ENCODE assay signal across 24 cellular contexts in genomic region chr4:508675-509373, GRCh38. TPM values are rescaled to one million over a fixed set of nuclear protein-coding genes. Genes with fewer than 3 reads are reported as not detected.
A peak's percentile ranks its signal among the peaks of the same experiment; 100 is the strongest.
DNase-seq lines count a peak whose midpoint lies in the region; ATAC-seq and TF ChIP-seq lines count a peak whose summit lies in the region.
"Had no signal": no experiment of that assay in that cellular context is flagged by ENCODE, and none has a peak within 500 bp of the region (broad histone marks: within the 10 kb centered on the region; RNA-seq: fewer than 3 reads in every experiment).

No MANE protein-coding gene starts in this region.

- H3K36me3 Mint-ChIP-seq in activated CD4-positive, alpha-beta T cell treated with anti-CD3 and anti-CD28 coated beads for 36 hours (ENCODE audit: low read depth): peaks cover 70% of the 10 kb centered on the region
- H3K36me3 Mint-ChIP-seq in T-helper 2 cell treated with Interferon-gamma antibody and Interleukin-4, amounts not matched to agents 5 μg/mL and 100 μg/mL, for 36 hours (ENCODE audit: low read depth): peaks cover 77% of the 10 kb centered on the region
- H3K36me3 Mint-ChIP-seq in effector memory CD8-positive, alpha-beta T cell (ENCODE audit: insufficient read depth): peaks cover 57% of the 10 kb centered on the region

- CTCF ChIA-PET in activated CD4-positive, alpha-beta T cell treated with anti-CD3 and anti-CD28 coated beads for 36 hours (lab: Charles Lee): no interaction called here
- CTCF ChIA-PET in BJ (lab: Yijun Ruan, JAX): no interaction called here

- ATAC-seq in activated CD4-positive, alpha-beta T cell treated with anti-CD3 and anti-CD28 coated beads for 36 hours: peak; percentile 39
- peak; percentile 36 for ATAC-seq in effector memory CD8-positive, alpha-beta T cell (replicated peaks)
- ATAC-seq in GM21515 (IDR thresholded peaks at IDR 0.05; ENCODE audit: unreplicated experiment): no peak

- peak overlapping the region; percentile 60 for H3K27ac Mint-ChIP-seq in activated CD4-positive, alpha-beta T cell treated with anti-CD3 and anti-CD28 coated beads for 36 hours
- peak overlapping the region; percentile 63 for H3K27ac Mint-ChIP-seq in T-helper 2 cell treated with Interferon-gamma antibody and Interleukin-4, amounts not matched to agents 5 μg/mL and 100 μg/mL, for 36 hours
- peak overlapping the region in 1 of 2 donors; percentile 21 for H3K27ac Mint-ChIP-seq in effector memory CD8-positive, alpha-beta T cell
- H3K27ac Mint-ChIP-seq: dendritic cell treated with granulocyte-macrophage colony-stimulating factor and Interleukin-4, amounts not matched to agents 40 ng/mL and 50 ng/mL, for 4 days had no signal

- H3K4me3 ChIP-seq in BJ (ENCODE audit: low read depth, low read length): no peak overlapping the region
- H3K4me3 ChIP-seq: ascending aorta, prostate gland, transverse colon had no signal

- intact Hi-C loops in activated CD4-positive, alpha-beta T cell treated with anti-CD3 and anti-CD28 coated beads for 36 hours (cut with DNase I, micrococcal nuclease): loop anchor here in 1 of 2 experiments (10.0 kb wide), 1 partner anchor 166 kb away; the partner anchor contains the start of genes ATP5ME and MYL5

- no peaks in the 10 kb centered on the region for H3K9me3 Mint-ChIP-seq in activated CD4-positive, alpha-beta T cell treated with anti-CD3 and anti-CD28 coated beads for 36 hours (ENCODE audit: low read depth)
- peaks cover 20% of the 10 kb centered on the region for H3K9me3 Mint-ChIP-seq in T-helper 2 cell treated with Interferon-gamma antibody and Interleukin-4, amounts not matched to agents 5 μg/mL and 100 μg/mL, for 36 hours
- no peaks in the 10 kb centered on the region for H3K9me3 Mint-ChIP-seq in effector memory CD8-positive, alpha-beta T cell

- POLR2A ChIA-PET in activated CD4-positive, alpha-beta T cell treated with anti-CD3 and anti-CD28 coated beads for 36 hours (lab: Charles Lee): no interaction called here
- POLR2A ChIA-PET in BJ (lab: Charles Lee): no interaction called here

- H3K4me3 Mint-ChIP-seq in activated CD4-positive, alpha-beta T cell treated with anti-CD3 and anti-CD28 coated beads for 36 hours: no peak overlapping the region
- H3K4me3 Mint-ChIP-seq in T-helper 2 cell treated with Interferon-gamma antibody and Interleukin-4, amounts not matched to agents 5 μg/mL and 100 μg/mL, for 36 hours: peak overlapping the region; percentile 51
- H3K4me3 Mint-ChIP-seq in effector memory CD8-positive, alpha-beta T cell: no peak overlapping the region
- H3K4me3 Mint-ChIP-seq: dendritic cell treated with granulocyte-macrophage colony-stimulating factor and Interleukin-4, amounts not matched to agents 40 ng/mL and 50 ng/mL, for 4 days had no signal

- H3K36me3 ChIP-seq in BJ (ENCODE audit: control insufficient read depth, insufficient read depth, low read length): peaks cover 20% of the 10 kb centered on the region

- no peaks in the 10 kb centered on the region for H3K27me3 ChIP-seq in BJ (ENCODE audit: control insufficient read depth, insufficient read depth, low read length)
- H3K27me3 ChIP-seq: ascending aorta, transverse colon had no signal

- TF ChIP-seq CTCF in BJ (IDR thresholded peaks at IDR 0.05; ENCODE audit: insufficient read depth, low read depth, low read length): no peak

- H3K27me3 Mint-ChIP-seq in activated CD4-positive, alpha-beta T cell treated with anti-CD3 and anti-CD28 coated beads for 36 hours: no peaks in the 10 kb centered on the region
- H3K27me3 Mint-ChIP-seq in T-helper 2 cell treated with Interferon-gamma antibody and Interleukin-4, amounts not matched to agents 5 μg/mL and 100 μg/mL, for 36 hours (ENCODE audit: low read depth): no peaks in the 10 kb centered on the region
- H3K27me3 Mint-ChIP-seq in effector memory CD8-positive, alpha-beta T cell: no peaks in the 10 kb centered on the region
- H3K27me3 Mint-ChIP-seq: dendritic cell treated with granulocyte-macrophage colony-stimulating factor and Interleukin-4, amounts not matched to agents 40 ng/mL and 50 ng/mL, for 4 days had no signal

- DNase-seq in activated CD4-positive, alpha-beta T cell treated with anti-CD3 and anti-CD28 coated beads for 36 hours: no peak
- no peak for DNase-seq in activated CD4-positive, alpha-beta T cell treated with anti-CD3 and anti-CD28 coated beads for 4 hours
- DNase-seq in BJ (ENCODE audit: low read depth) (peak; percentile 19), NCI-H2081 treated with DMSO at 0.1 percent for 48 hours (lab: John Stamatoyannopoulos, UW) (no peak)
- DNase-seq in T-helper 2 cell treated with Interferon-gamma antibody and Interleukin-4, amounts not matched to agents 5 μg/mL and 100 μg/mL, for 36 hours (ENCODE audit: low spot score): no peak
- no peak for DNase-seq in effector memory CD8-positive, alpha-beta T cell
- DNase-seq in stimulated activated naive CD4-positive, alpha-beta T cell treated with Interleukin-2 at 50 U/mL for 16 hours (lab: John Stamatoyannopoulos, UW): no peak
- DNase-seq: 8988T; activated CD4-positive, CD25-positive, alpha-beta regulatory T cell; activated gamma-delta T cell; DMS53; glutamatergic neuron; IMR-90; kidney glomerular epithelial cell; NCI-H1105; NCI-H2029 treated with DMSO at 0.1 percent for 48 hours; NCI-H446; NCI-H82; stimulated activated CD4-positive, alpha-beta T cell treated with anti-CD3 and anti-CD28 coated beads, Interleukin-15, amount 100 ng/mL, for 24 hours; transverse colon had no signal

- peaks cover 17% of the 10 kb centered on the region for H3K4me1 Mint-ChIP-seq in activated CD4-positive, alpha-beta T cell treated with anti-CD3 and anti-CD28 coated beads for 36 hours
- H3K4me1 Mint-ChIP-seq in T-helper 2 cell treated with Interferon-gamma antibody and Interleukin-4, amounts not matched to agents 5 μg/mL and 100 μg/mL, for 36 hours (ENCODE audit: low read depth): peaks cover 14% of the 10 kb centered on the region
- peaks cover 12 to 19% of the 10 kb centered on the region in 2 donors for H3K4me1 Mint-ChIP-seq in effector memory CD8-positive, alpha-beta T cell (ENCODE audit: low read depth in 2 of 2)

RNA-seq across cellular contexts. Expression of gene PIGG, which starts 9.8 kb away (rescaled TPM):
- total RNA-seq in activated CD4-positive, alpha-beta T cell treated with anti-CD3 and anti-CD28 coated beads for 36 hours: 10 to 100 TPM; 39.9 to 48.2 TPM
- 41.0 and 55.9 TPM in 2 replicates for polyA plus RNA-seq in BJ (2011; rRNA removed)
- 33.3 and 40.0 TPM in 2 replicates for polyA minus RNA-seq in BJ (2011; rRNA and poly(A)+ RNA removed)

RNA-seq across cellular contexts. Expression of gene ZNF721, which starts 9.9 kb away (rescaled TPM):
- total RNA-seq in activated CD4-positive, alpha-beta T cell treated with anti-CD3 and anti-CD28 coated beads for 36 hours: 10 to 100 TPM; 32.3 to 37.9 TPM
- polyA plus RNA-seq in BJ (2011; rRNA removed): 5.7 and 8.8 TPM in 2 replicates
- 6.0 and 6.8 TPM in 2 replicates for polyA minus RNA-seq in BJ (2011; rRNA and poly(A)+ RNA removed)
